ENCODE assay signal across 10 cellular contexts in genomic region chr14:66395300-66395699, GRCh38.
DNase-seq lines count a peak whose midpoint lies in the region; ATAC-seq and TF ChIP-seq lines count a peak whose summit lies in the region.
"Had no signal": no experiment of that assay in that cellular context is flagged by ENCODE, and none has a peak within 500 bp of the region (broad histone marks: within the 10 kb centered on the region; RNA-seq: fewer than 3 reads in every experiment).

No MANE protein-coding gene starts in this region.

- ATAC-seq in HG03432 (IDR thresholded peaks at IDR 0.05; ENCODE audit: unreplicated experiment), result peak; percentile 73

- H3K4me3 ChIP-seq in Peyer's patch, result no peak overlapping the region

- peak; percentile 84 for DNase-seq in activated CD4-positive, alpha-beta T cell treated with anti-CD3 and anti-CD28 coated beads, Interleukin-2, amount 10 ng/mL, durations not matched to agents 24 days and 14 days
- DNase-seq in activated CD4-positive, alpha-beta T cell treated with anti-CD3 and anti-CD28 coated beads for 4 hours, result no peak
- DNase-seq in renal cortical epithelial cell (ENCODE audit: low read depth), result peak; percentile 14
- DNase-seq in SK-N-DZ (ENCODE audit: low spot score), result no peak
- no peak for DNase-seq in Peyer's patch
- DNase-seq in COR-L47 (lab: John Stamatoyannopoulos, UW), result no peak
- DNase-seq: AML-193 had no signal

- H3K27me3 ChIP-seq in Peyer's patch, result no peaks in the 10 kb centered on the region

- no peak for TF ChIP-seq POLR2A in Peyer's patch (IDR thresholded peaks at IDR 0.05)

- H3K4me1 Mint-ChIP-seq in activated CD4-positive, alpha-beta T cell treated with anti-CD3 and anti-CD28 coated beads, Interleukin-2, amount 10 ng/mL, durations not matched to agents 24 days and 14 days, result peaks cover 6% of the 10 kb centered on the region

- no peak overlapping the region for H3K27ac Mint-ChIP-seq in activated CD4-positive, alpha-beta T cell treated with anti-CD3 and anti-CD28 coated beads, Interleukin-2, amount 10 ng/mL, durations not matched to agents 24 days and 14 days
- H3K27ac Mint-ChIP-seq: dendritic cell treated with granulocyte-macrophage colony-stimulating factor and Interleukin-4, amounts not matched to agents 40 ng/mL and 50 ng/mL, for 4 days had no signal

- no peaks in the 10 kb centered on the region for H3K36me3 Mint-ChIP-seq in activated CD4-positive, alpha-beta T cell treated with anti-CD3 and anti-CD28 coated beads, Interleukin-2, amount 10 ng/mL, durations not matched to agents 24 days and 14 days (ENCODE audit: low read depth)

- no peaks in the 10 kb centered on the region for H3K9me3 Mint-ChIP-seq in activated CD4-positive, alpha-beta T cell treated with anti-CD3 and anti-CD28 coated beads, Interleukin-2, amount 10 ng/mL, durations not matched to agents 24 days and 14 days
- H3K9me3 Mint-ChIP-seq: dendritic cell treated with granulocyte-macrophage colony-stimulating factor and Interleukin-4, amounts not matched to agents 40 ng/mL and 50 ng/mL, for 4 days had no signal

- no peaks in the 10 kb centered on the region for H3K36me3 ChIP-seq in Peyer's patch

- peak; percentile 25 for TF ChIP-seq CTCF in VCaP (conservative IDR thresholded peaks at IDR 0.05)
- TF ChIP-seq CTCF in Peyer's patch (IDR thresholded peaks at IDR 0.05), result no peak

- peaks cover 17% of the 10 kb centered on the region for H3K27me3 Mint-ChIP-seq in activated CD4-positive, alpha-beta T cell treated with anti-CD3 and anti-CD28 coated beads, Interleukin-2, amount 10 ng/mL, durations not matched to agents 24 days and 14 days
- H3K27me3 Mint-ChIP-seq: dendritic cell treated with granulocyte-macrophage colony-stimulating factor and Interleukin-4, amounts not matched to agents 40 ng/mL and 50 ng/mL, for 4 days had no signal

- H3K27ac ChIP-seq in VCaP (no peak overlapping the region), Peyer's patch (no peak overlapping the region)

- intact Hi-C loops in activated CD4-positive, alpha-beta T cell treated with anti-CD3 and anti-CD28 coated beads, Interleukin-2, amount 10 ng/mL, durations not matched to agents 24 days and 14 days (cut with micrococcal nuclease), result loop anchor here (2.0 kb wide), 1 partner anchor 36 kb away; no protein-coding TSS in a partner anchor

- H3K4me3 Mint-ChIP-seq in activated CD4-positive, alpha-beta T cell treated with anti-CD3 and anti-CD28 coated beads, Interleukin-2, amount 10 ng/mL, durations not matched to agents 24 days and 14 days, result no peak overlapping the region
- H3K4me3 Mint-ChIP-seq: dendritic cell treated with granulocyte-macrophage colony-stimulating factor and Interleukin-4, amounts not matched to agents 40 ng/mL and 50 ng/mL, for 4 days had no signal

- H3K9me3 ChIP-seq in Peyer's patch, result no peaks in the 10 kb centered on the region

- no peaks in the 10 kb centered on the region for H3K4me1 ChIP-seq in Peyer's patch

Comparison
In these comparisons a context has a peak if more than half of its experiments do, and no peak if none do; other contexts are left out.
1. DNase-seq: peak in activated CD4-positive, alpha-beta T cell treated with anti-CD3 and anti-CD28 coated beads, Interleukin-2, amount 10 ng/mL, durations not matched to agents 24 days and 14 days (single experiment) and renal cortical epithelial cell (single experiment); none in activated CD4-positive, alpha-beta T cell treated with anti-CD3 and anti-CD28 coated beads for 4 hours (0 of 2), SK-N-DZ (single experiment), Peyer's patch (0 of 3) and COR-L47 (single experiment).